ENCODE assay signal across 9 cellular contexts in genomic region chrX:40083979-40084359, GRCh38. TPM values are rescaled to one million over a fixed set of nuclear protein-coding genes. Genes with fewer than 3 reads are reported as not detected.
A peak's percentile ranks its signal among the peaks of the same experiment; 100 is the strongest.
DNase-seq lines count a peak whose midpoint lies in the region; ATAC-seq, FAIRE-seq and TF ChIP-seq lines count a peak whose summit lies in the region.
"Had no signal": no experiment of that assay in that cellular context is flagged by ENCODE, and none has a peak within 500 bp of the region (broad histone marks: within the 10 kb centered on the region; RNA-seq: fewer than 3 reads in every experiment).

No MANE protein-coding gene starts in this region.

- no peak overlapping the region for H3K9ac ChIP-seq in Karpas-422 (ENCODE audit: low read length)
- no peak overlapping the region for H3K9ac ChIP-seq in duodenal mucosa (ENCODE audit: low read depth in 1 of 2, low read length in 2 of 2)

- peak overlapping the region; percentile 37 for H3K27ac ChIP-seq in A673 (ENCODE audit: low read depth, low read length, poor library complexity, severe bottlenecking)
- no peak overlapping the region for H3K27ac ChIP-seq in Karpas-422 (ENCODE audit: low read length)
- H3K27ac ChIP-seq in duodenal mucosa (ENCODE audit: low read depth, low read length), result no peak overlapping the region

- TF ChIP-seq CTCF in A673 (conservative IDR thresholded peaks at IDR 0.05; ENCODE audit: low read depth, low read length) (no peak), D721Med (IDR thresholded peaks at IDR 0.05; ENCODE audit: insufficient read depth, missing control alignments) (no peak)

- no peak for FAIRE-seq in D721Med (lab: Jason Lieb, UNC)

- no peak overlapping the region for H3K27ac Mint-ChIP-seq in natural killer cell treated with Interleukin-12 subunit alpha and Interleukin-12 subunit beta and Interleukin-15 and Interleukin-18, amount 100 ng/mL, for 72 hours

- no peak for ATAC-seq in natural killer cell treated with Interleukin-12 subunit alpha and Interleukin-12 subunit beta and Interleukin-15 and Interleukin-18, amount 100 ng/mL, for 72 hours
- ATAC-seq in GM18498 (IDR thresholded peaks at IDR 0.05; ENCODE audit: unreplicated experiment), result no peak

- H3K4me2 ChIP-seq in Karpas-422 (ENCODE audit: low read depth, low read length, poor library complexity, severe bottlenecking), result peak overlapping the region; percentile 42

- peaks cover 70% of the 10 kb centered on the region for H3K4me1 ChIP-seq in A673 (ENCODE audit: insufficient read depth, low read length, poor library complexity, severe bottlenecking)
- H3K4me1 ChIP-seq in Karpas-422 (ENCODE audit: low read length), result peaks cover 62% of the 10 kb centered on the region
- peaks cover 33 to 38% of the 10 kb centered on the region in 2 donors for H3K4me1 ChIP-seq in duodenal mucosa (ENCODE audit: control insufficient read depth in 1 of 2, insufficient read depth in 2 of 2, low read length in 2 of 2)

- CTCF ChIA-PET in A673 (lab: Charles Lee), result no interaction called here

- H3K36me3 ChIP-seq in A673 (ENCODE audit: insufficient read depth, low read length, poor library complexity, severe bottlenecking) (no peaks in the 10 kb centered on the region), Karpas-422 (ENCODE audit: insufficient read depth, low read length) (no peaks in the 10 kb centered on the region), duodenal mucosa (ENCODE audit: control insufficient read depth in 1 of 2, insufficient read depth in 2 of 2, low read length in 2 of 2) (no peaks in the 10 kb centered on the region)

- intact Hi-C loops in A673 (cut with micrococcal nuclease; ENCODE audit: unreplicated experiment), result no loop called here

- no peaks in the 10 kb centered on the region for H3K9me2 ChIP-seq in Karpas-422 (replicated peaks; ENCODE audit: insufficient read depth, low read length)

- H3K4me3 Mint-ChIP-seq in natural killer cell treated with Interleukin-12 subunit alpha and Interleukin-12 subunit beta and Interleukin-15 and Interleukin-18, amount 100 ng/mL, for 72 hours, result peak overlapping the region; percentile 52

- H3K9me3 Mint-ChIP-seq in natural killer cell treated with Interleukin-12 subunit alpha and Interleukin-12 subunit beta and Interleukin-15 and Interleukin-18, amount 100 ng/mL, for 72 hours, result no peaks in the 10 kb centered on the region

- no peaks in the 10 kb centered on the region for H3K27me3 ChIP-seq in A673 (replicated peaks; ENCODE audit: insufficient read depth, low read depth, low read length, poor library complexity)
- H3K27me3 ChIP-seq in Karpas-422 (ENCODE audit: low read length), result no peaks in the 10 kb centered on the region
- no peaks in the 10 kb centered on the region for H3K27me3 ChIP-seq in duodenal mucosa (ENCODE audit: control insufficient read depth in 1 of 2, insufficient read depth in 2 of 2, low read length in 2 of 2)

- peaks cover 82% of the 10 kb centered on the region for H4K20me1 ChIP-seq in Karpas-422 (ENCODE audit: insufficient read depth, low read depth, low read length)

- no peaks in the 10 kb centered on the region for H3K36me3 Mint-ChIP-seq in natural killer cell treated with Interleukin-12 subunit alpha and Interleukin-12 subunit beta and Interleukin-15 and Interleukin-18, amount 100 ng/mL, for 72 hours

- no TSS peak for BruUV-seq in A673 (replicated peaks; lab: Mats Ljungman, UMichigan)

- H3K9me3 ChIP-seq in A673 (ENCODE audit: low read depth, low read length, poor library complexity, severe bottlenecking) (no peaks in the 10 kb centered on the region), Karpas-422 (ENCODE audit: low read length) (no peaks in the 10 kb centered on the region), duodenal mucosa (ENCODE audit: control insufficient read depth in 1 of 2, low read length in 2 of 2) (no peaks in the 10 kb centered on the region)

- peaks cover 15 to 36% of the 10 kb centered on the region in 2 donors for H3K4me1 Mint-ChIP-seq in natural killer cell treated with Interleukin-12 subunit alpha and Interleukin-12 subunit beta and Interleukin-15 and Interleukin-18, amount 100 ng/mL, for 72 hours (ENCODE audit: low read depth in 2 of 2)

- no peak for DNase-seq in A673 (ENCODE audit: low spot score)
- no peak for DNase-seq in Karpas-422
- DNase-seq in natural killer cell treated with Interleukin-12 subunit alpha and Interleukin-12 subunit beta and Interleukin-15 and Interleukin-18, amount 100 ng/mL, for 72 hours (ENCODE audit: low spot score), result no peak
- no peak for DNase-seq in NCI-H345 treated with DMSO at 0.1 percent for 48 hours (lab: John Stamatoyannopoulos, UW; ENCODE audit: unreplicated experiment)
- no peak for DNase-seq in D721Med (ENCODE audit: insufficient read length, low spot score)
- no peak for DNase-seq in NAMALWA (ENCODE audit: low spot score)
- DNase-seq: GDM1 had no signal

- POLR2A ChIA-PET in A673 (lab: Charles Lee; ENCODE audit: low non-redundant PET), result no interaction called here

- H3K27me3 Mint-ChIP-seq in natural killer cell treated with Interleukin-12 subunit alpha and Interleukin-12 subunit beta and Interleukin-15 and Interleukin-18, amount 100 ng/mL, for 72 hours, result peaks cover 0 to 13% of the 10 kb centered on the region in 2 donors

- H3K79me2 ChIP-seq in Karpas-422 (ENCODE audit: low read length), result peaks cover 92% of the 10 kb centered on the region

- peak overlapping the region; percentile 41 for H3K4me3 ChIP-seq in A673 (ENCODE audit: low read depth, low read length, poor library complexity, severe bottlenecking)
- H3K4me3 ChIP-seq in Karpas-422 (ENCODE audit: low read length), result no peak overlapping the region
- H3K4me3 ChIP-seq in duodenal mucosa (ENCODE audit: low read depth in 1 of 2, low read length in 2 of 2), result peak overlapping the region; percentile 29 to 50

- no peak overlapping the region for H2AFZ ChIP-seq in Karpas-422 (ENCODE audit: low read length)

RNA-seq across cellular contexts. Expression of gene BCOR, which starts 13.8 kb away (rescaled TPM):
- total RNA-seq in A673 (2021), result 58.8 and 59.0 TPM in 2 replicates
- 43.7 and 49.9 TPM in 2 replicates for total RNA-seq in Karpas-422 (2014; rRNA removed; shearing (Covaris generic); ENCODE audit: low replicate concordance)
- total RNA-seq in natural killer cell treated with Interleukin-12 subunit alpha and Interleukin-12 subunit beta and Interleukin-15 and Interleukin-18, amount 100 ng/mL, for 72 hours, result 10 to 100 TPM; 52.3 to 56.7 TPM
